ENCODE assay signal across 8 cellular contexts in genomic region chr5:97181856-97182545, GRCh38. TPM values are rescaled to one million over a fixed set of nuclear protein-coding genes. Genes with fewer than 3 reads are reported as not detected.
DNase-seq lines count a peak whose midpoint lies in the region; ATAC-seq and TF ChIP-seq lines count a peak whose summit lies in the region.

No MANE protein-coding gene starts in this region.

- peak; percentile 24 for DNase-seq in NOMO-1 treated with DMSO at 0.1 percent for 48 hours (lab: John Stamatoyannopoulos, UW; ENCODE audit: unreplicated experiment)
- DNase-seq in NOMO-1 treated with dmso at 0.1 percent for 144 hours (lab: John Stamatoyannopoulos, UW; ENCODE audit: unreplicated experiment): no peak
- no peak for DNase-seq in activated CD4-positive, alpha-beta memory T cell treated with anti-CD3 and anti-CD28 coated beads for 36 hours
- no peak for DNase-seq in stomach
- DNase-seq in NCI-H146 (lab: John Stamatoyannopoulos, UW): no peak

- H3K36me3 ChIP-seq in iPS-15b (ENCODE audit: control insufficient read depth, insufficient read depth, low read length): peaks cover 9% of the 10 kb centered on the region
- H3K36me3 ChIP-seq in stomach: peaks cover 18 to 26% (median 22%) of the 10 kb centered on the region in 4 donors

- H3K27me3 ChIP-seq in iPS-15b (ENCODE audit: control insufficient read depth, insufficient read depth, low read length): peaks cover 2% of the 10 kb centered on the region
- H3K27me3 ChIP-seq in stomach: no peaks in the 10 kb centered on the region

- 38 to 60% (median 50%) methylated on average over 4 of the region's 4 CpGs for WGBS in stomach, 5 donors

- TF ChIP-seq EP300 in stomach (IDR thresholded peaks at IDR 0.05): no peak

- ATAC-seq in GM18502 (IDR thresholded peaks at IDR 0.05; ENCODE audit: poor library complexity, unreplicated experiment) (no peak), GM21360 (IDR thresholded peaks at IDR 0.05; ENCODE audit: unreplicated experiment) (no peak)

- no peaks in the 10 kb centered on the region for H3K4me1 ChIP-seq in iPS-15b (ENCODE audit: control insufficient read depth, insufficient read depth, low read length)
- peaks cover 9 to 32% (median 28%) of the 10 kb centered on the region in 4 donors for H3K4me1 ChIP-seq in stomach

- H3K4me3 ChIP-seq in iPS-15b (ENCODE audit: low read depth, low read length) (peak overlapping the region; percentile 89), stomach (peak overlapping the region; percentile 70 to 89 (median 80))

- peak overlapping the region; percentile 98 for H3K27ac Mint-ChIP-seq in activated CD4-positive, alpha-beta memory T cell treated with anti-CD3 and anti-CD28 coated beads for 36 hours

- H3K4me3 Mint-ChIP-seq in activated CD4-positive, alpha-beta memory T cell treated with anti-CD3 and anti-CD28 coated beads for 36 hours: peak overlapping the region; percentile 87

- H3K36me3 Mint-ChIP-seq in activated CD4-positive, alpha-beta memory T cell treated with anti-CD3 and anti-CD28 coated beads for 36 hours: peaks cover 27% of the 10 kb centered on the region

- peaks cover 36% of the 10 kb centered on the region for H3K4me1 Mint-ChIP-seq in activated CD4-positive, alpha-beta memory T cell treated with anti-CD3 and anti-CD28 coated beads for 36 hours (ENCODE audit: low read depth)

- CTCF ChIA-PET in activated CD4-positive, alpha-beta memory T cell treated with anti-CD3 and anti-CD28 coated beads for 36 hours (lab: Charles Lee): interaction anchor here (0.8 to 1.8 kb wide), 4 partner anchors 9 to 313 kb away, joined by 3 to 4 read pairs (median 4); no protein-coding TSS in a partner anchor

- intact Hi-C loops in activated CD4-positive, alpha-beta memory T cell treated with anti-CD3 and anti-CD28 coated beads for 36 hours (cut with micrococcal nuclease): loop anchor here (2.0 to 10.0 kb wide), 4 partner anchors 521 to 1883 kb away; no protein-coding TSS in a partner anchor
- intact Hi-C loops in stomach (cut with DNase I; ENCODE audit: low total_unique reads): no loop called here

- POLR2A ChIA-PET in activated CD4-positive, alpha-beta memory T cell treated with anti-CD3 and anti-CD28 coated beads for 36 hours (lab: Charles Lee): interaction anchor here (0.6 to 1.6 kb wide), 2 partner anchors 305 to 419 kb away, joined by 3 to 4 read pairs; partner anchors contain the start of gene ERAP2

- no peaks in the 10 kb centered on the region for H3K9me3 ChIP-seq in iPS-15b (ENCODE audit: control insufficient read depth, insufficient read depth, low read length)
- H3K9me3 ChIP-seq in stomach: no peaks in the 10 kb centered on the region

- peak overlapping the region in 3 of 5 donors; percentile 88 to 93 (median 92) for H3K27ac ChIP-seq in stomach

- no peak for TF ChIP-seq CTCF in stomach (IDR thresholded peaks at IDR 0.05)

- H3K27me3 Mint-ChIP-seq in activated CD4-positive, alpha-beta memory T cell treated with anti-CD3 and anti-CD28 coated beads for 36 hours: no peaks in the 10 kb centered on the region

- H3K9me3 Mint-ChIP-seq in activated CD4-positive, alpha-beta memory T cell treated with anti-CD3 and anti-CD28 coated beads for 36 hours: peaks cover 3% of the 10 kb centered on the region

- no peak overlapping the region for H3K9ac ChIP-seq in iPS-15b (ENCODE audit: low read depth, low read length)

- TF ChIP-seq POLR2A in stomach (IDR thresholded peaks at IDR 0.05): no peak

RNA-seq across cellular contexts. Expression of gene RIOK2, which starts 1.0 kb away (rescaled TPM):
- 10 to 100 TPM; 31.8 to 41.5 TPM for total RNA-seq in activated CD4-positive, alpha-beta memory T cell treated with anti-CD3 and anti-CD28 coated beads for 36 hours
- total RNA-seq in stomach: 10 to 100 TPM in 3 of 5 donors, 1 to 10 TPM in 2; 1.2 to 42.2 (median 11.2) TPM
- polyA plus RNA-seq in stomach: 10 to 100 TPM in 2 of 3 donors, 1 to 10 TPM in 1; 6.7 to 12.5 (median 11.1) TPM

RNA-seq across cellular contexts. Expression of gene LIX1, which starts 39.6 kb away (rescaled TPM):
- total RNA-seq in activated CD4-positive, alpha-beta memory T cell treated with anti-CD3 and anti-CD28 coated beads for 36 hours: not detected
- 1 to 10 TPM in 3 of 5 donors, not detected in 2; 1.3 to 1.8 (median 1.3) TPM for total RNA-seq in stomach
- under 1 TPM in 2 of 3 donors, not detected in 1; 0.12 to 0.23 TPM for polyA plus RNA-seq in stomach
